In genomic region chr18:9913151-9913525, GRCh38 we compare ENCODE assay signal across 8 cellular contexts. TPM values are rescaled to one million over a fixed set of nuclear protein-coding genes. Genes with fewer than 3 reads are reported as not detected.
DNase-seq lines count a peak whose midpoint lies in the region; ATAC-seq and TF ChIP-seq lines count a peak whose summit lies in the region.

No MANE protein-coding gene starts in this region.

- TF ChIP-seq POLR2A in gastrocnemius medialis (IDR thresholded peaks at IDR 0.05): no peak

- no peak for DNase-seq in H7
- no peak for DNase-seq in T-helper 17 cell
- no peak for DNase-seq in glutamatergic neuron
- no peak for DNase-seq in gastrocnemius medialis
- no peak for DNase-seq in NCI-H1417 treated with DMSO at 0.1 percent for 48 hours (lab: John Stamatoyannopoulos, UW)
- DNase-seq in NCI-H187 treated with DMSO at 0.1 percent for 48 hours (lab: John Stamatoyannopoulos, UW): no peak

- H3K36me3 Mint-ChIP-seq in T-helper 17 cell (ENCODE audit: low read depth) (peaks cover 2% of the 10 kb centered on the region), glutamatergic neuron (ENCODE audit: unreplicated experiment) (no peaks in the 10 kb centered on the region)

- H3K9me3 ChIP-seq in T-helper 17 cell (ENCODE audit: control insufficient read depth, low read length, poor library complexity, severe bottlenecking) (no peaks in the 10 kb centered on the region), gastrocnemius medialis (no peaks in the 10 kb centered on the region)

- in situ Hi-C loops in gastrocnemius medialis (cut with MboI; ENCODE audit: low sequenced_read_pairs in 4 of 4): loop anchor here in 2 of 4 donors (25.0 kb wide), 1 partner anchor 101 kb away; no protein-coding TSS in a partner anchor

- ATAC-seq in T-helper 17 cell (no peak), gastrocnemius medialis (peak; percentile 12 to 14), HG02840 (IDR thresholded peaks at IDR 0.05; ENCODE audit: low FRiP score, unreplicated experiment) (no peak), HG03460 (IDR thresholded peaks at IDR 0.05; ENCODE audit: unreplicated experiment) (no peak)

- peaks cover 15% of the 10 kb centered on the region for H3K9me3 Mint-ChIP-seq in glutamatergic neuron (ENCODE audit: unreplicated experiment)

- TF ChIP-seq CTCF in glutamatergic neuron (IDR thresholded peaks at IDR 0.05; ENCODE audit: partially characterized antibody, unreplicated experiment) (no peak), gastrocnemius medialis (IDR thresholded peaks at IDR 0.05 in 4 of 5, conservative IDR thresholded peaks at IDR 0.05 in 1 of 5) (no peak)

- H3K4me3 ChIP-seq in H7 (ENCODE audit: insufficient read depth, low read depth, low read length) (peak overlapping the region; percentile 96), gastrocnemius medialis (peak overlapping the region; percentile 68 to 95 (median 85))

- H3K27me3 ChIP-seq in H7 (ENCODE audit: control insufficient read depth, insufficient read depth, low read length): no peaks in the 10 kb centered on the region
- no peaks in the 10 kb centered on the region for H3K27me3 ChIP-seq in gastrocnemius medialis

- H3K27ac Mint-ChIP-seq in T-helper 17 cell (peak overlapping the region; percentile 88), glutamatergic neuron (ENCODE audit: unreplicated experiment) (peak overlapping the region; percentile 97)

- H3K27me3 Mint-ChIP-seq in T-helper 17 cell (peaks cover 17% of the 10 kb centered on the region), glutamatergic neuron (ENCODE audit: unreplicated experiment) (peaks cover 10% of the 10 kb centered on the region)

- peaks cover 32 to 34% of the 10 kb centered on the region in 2 donors for H3K4me1 ChIP-seq in gastrocnemius medialis

- peak overlapping the region; percentile 92 to 99 (median 97) for H3K27ac ChIP-seq in gastrocnemius medialis

- no peaks in the 10 kb centered on the region for H3K36me3 ChIP-seq in H7 (replicated peaks; ENCODE audit: control insufficient read depth, insufficient read depth, low read length)
- no peaks in the 10 kb centered on the region for H3K36me3 ChIP-seq in gastrocnemius medialis

- intact Hi-C loops in gastrocnemius medialis (cut with DNase I; ENCODE audit: low total_unique reads): loop anchor here (2.0 to 10.0 kb wide), 4 partner anchors 96 to 810 kb away; partner anchors contain the start of genes NDUFV2, RAB31 and RALBP1

- H3K4me1 Mint-ChIP-seq in T-helper 17 cell (peaks cover 22% of the 10 kb centered on the region), glutamatergic neuron (ENCODE audit: low read depth, unreplicated experiment) (peaks cover 16% of the 10 kb centered on the region)

- peak overlapping the region; percentile 90 for H3K4me3 Mint-ChIP-seq in T-helper 17 cell
- H3K4me3 Mint-ChIP-seq in glutamatergic neuron (ENCODE audit: unreplicated experiment): peak overlapping the region; percentile 89

RNA-seq across cellular contexts. Expression of gene VAPA, which starts 0.7 kb away (rescaled TPM):
- total RNA-seq in H7 (2014; rRNA removed; shearing (Covaris generic)): 121 and 194 TPM in 2 replicates
- total RNA-seq in T-helper 17 cell: 100 to 1,000 TPM; 149 to 161 TPM
- total RNA-seq in glutamatergic neuron (ENCODE audit: unreplicated experiment): 187 TPM
- total RNA-seq in gastrocnemius medialis: 100 to 1,000 TPM; 227 to 320 (median 243) TPM

RNA-seq across cellular contexts. Expression of gene TXNDC2, which starts 27.4 kb away (rescaled TPM):
- total RNA-seq in H7 (2014; rRNA removed; shearing (Covaris generic)): not detected in 2 replicates
- not detected for total RNA-seq in T-helper 17 cell
- total RNA-seq in glutamatergic neuron (ENCODE audit: unreplicated experiment): not detected
- total RNA-seq in gastrocnemius medialis: not detected

Comparison
In these comparisons a context has a peak if more than half of its experiments do, and no peak if none do; other contexts are left out.
1. ATAC-seq: peak in gastrocnemius medialis (2 of 2); none in T-helper 17 cell (single experiment), HG02840 (single experiment) and HG03460 (single experiment).